Comparison of ENCODE assay signal across 1 cellular context in the genomic region with DNA sequence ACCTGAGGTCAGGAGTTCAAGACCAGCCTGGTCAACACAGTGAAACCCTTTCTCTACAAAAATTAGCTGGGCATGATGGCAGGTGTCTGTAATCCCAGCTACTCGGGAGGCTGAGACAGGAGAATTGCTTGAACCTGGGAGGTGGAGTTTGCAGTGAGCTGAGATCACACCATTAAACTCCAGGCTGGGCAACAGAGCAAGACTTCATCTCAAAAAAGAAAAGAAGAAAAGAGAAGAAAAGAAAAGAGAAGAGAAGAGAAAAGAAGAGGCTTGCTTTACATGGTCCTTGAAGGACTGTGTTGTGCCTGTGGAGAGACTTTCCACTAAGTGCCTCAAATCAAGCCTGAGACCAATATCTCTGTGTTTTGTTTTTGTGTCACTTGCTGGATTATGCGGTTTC.
A peak's percentile ranks its signal among the peaks of the same experiment; 100 is the strongest.
TF ChIP-seq lines count a peak whose summit lies in the region.

No MANE protein-coding gene starts in this region.

TF ChIP-seq in K562, 482 proteins besides CTCF, POLR2A, EP300 and RAD21:
- TF ChIP-seq, protein P1, sequence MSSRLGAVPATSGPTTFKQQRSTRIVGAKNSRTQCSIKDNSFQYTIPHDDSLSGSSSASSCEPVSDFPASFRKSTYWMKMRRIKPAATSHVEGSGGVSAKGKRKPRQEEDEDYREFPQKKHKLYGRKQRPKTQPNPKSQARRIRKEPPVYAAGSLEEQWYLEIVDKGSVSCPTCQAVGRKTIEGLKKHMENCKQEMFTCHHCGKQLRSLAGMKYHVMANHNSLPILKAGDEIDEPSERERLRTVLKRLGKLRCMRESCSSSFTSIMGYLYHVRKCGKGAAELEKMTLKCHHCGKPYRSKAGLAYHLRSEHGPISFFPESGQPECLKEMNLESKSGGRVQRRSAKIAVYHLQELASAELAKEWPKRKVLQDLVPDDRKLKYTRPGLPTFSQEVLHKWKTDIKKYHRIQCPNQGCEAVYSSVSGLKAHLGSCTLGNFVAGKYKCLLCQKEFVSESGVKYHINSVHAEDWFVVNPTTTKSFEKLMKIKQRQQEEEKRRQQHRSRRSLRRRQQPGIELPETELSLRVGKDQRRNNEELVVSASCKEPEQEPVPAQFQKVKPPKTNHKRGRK (tag; IDR thresholded peaks at IDR 0.05), result peak; percentile 53; the same call in 1 of the 2 replicates
- TF ChIP-seq ARHGAP35 (IDR thresholded peaks at IDR 0.05; ENCODE audit: partially characterized antibody), result peak; percentile 56
